Comparison of ENCODE assay signal across 12 cellular contexts in genomic region chr11:9753031-9753430, GRCh38.
DNase-seq lines count a peak whose midpoint lies in the region; ATAC-seq lines count a peak whose summit lies in the region.
"Had no signal": no experiment of that assay in that cellular context is flagged by ENCODE, and none has a peak within 500 bp of the region (broad histone marks: within the 10 kb centered on the region; RNA-seq: fewer than 3 reads in every experiment).

No MANE protein-coding gene starts in this region.

- H3K36me3 Mint-ChIP-seq in IgD-negative memory B cell = peaks cover 6% of the 10 kb centered on the region
- peaks cover 3% of the 10 kb centered on the region for H3K36me3 Mint-ChIP-seq in activated T-helper 1 cell treated with anti-CD3 and anti-CD28 coated beads, Interleukin-12 subunit alpha, Interleukin-12 subunit beta, Interleukin-2, Interleukin-4 antibody, amounts not matched to agents 30 ng/mL and 10 ng/mL and 1 ng/mL, durations not matched to agents 14 hours and 24 hours and 36 hours (ENCODE audit: low read depth)
- peaks cover 3% of the 10 kb centered on the region in 2 donors for H3K36me3 Mint-ChIP-seq in CD4-positive, alpha-beta memory T cell
- H3K36me3 Mint-ChIP-seq: activated naive CD4-positive, alpha-beta T cell treated with anti-CD3 and anti-CD28 coated beads, Interleukin-2, amount 10 ng/mL, durations not matched to agents 7 days and 5 days; T-cell had no signal

- H3K9me3 Mint-ChIP-seq in IgD-negative memory B cell = no peaks in the 10 kb centered on the region
- no peaks in the 10 kb centered on the region for H3K9me3 Mint-ChIP-seq in activated T-helper 1 cell treated with anti-CD3 and anti-CD28 coated beads, Interleukin-12 subunit alpha, Interleukin-12 subunit beta, Interleukin-2, Interleukin-4 antibody, amounts not matched to agents 30 ng/mL and 10 ng/mL and 1 ng/mL, durations not matched to agents 14 hours and 24 hours and 36 hours
- peaks cover 0 to 2% (median 0%) of the 10 kb centered on the region in 8 donors for H3K9me3 Mint-ChIP-seq in CD4-positive, alpha-beta memory T cell
- H3K9me3 Mint-ChIP-seq: activated naive CD4-positive, alpha-beta T cell treated with anti-CD3 and anti-CD28 coated beads, Interleukin-2, amount 10 ng/mL, durations not matched to agents 7 days and 5 days; T-cell had no signal

- H3K9me3 ChIP-seq in BLaER1 treated with 17β-estradiol and CSF1 and Interleukin-3, amounts not matched to agents 10 nM and 100 nM (replicated peaks in 1 of 11) = no peaks in the 10 kb centered on the region
- H3K9me3 ChIP-seq in CD4-positive, alpha-beta memory T cell (ENCODE audit: control insufficient read depth in 1 of 2, low read length in 2 of 2) = no peaks in the 10 kb centered on the region
- H3K9me3 ChIP-seq: uterus had no signal

- H3K4me1 ChIP-seq in BLaER1 treated with 17β-estradiol and CSF1 and Interleukin-3, amounts not matched to agents 10 nM and 100 nM = peaks cover 42 to 55% (median 50%) of the 10 kb centered on the region in 10 experiments
- H3K4me1 ChIP-seq in CD4-positive, alpha-beta memory T cell (ENCODE audit: insufficient read depth, low read length) = peaks cover 3% of the 10 kb centered on the region

- no peaks in the 10 kb centered on the region; a peak in 1 of 22 replicates for H3K27me3 ChIP-seq in BLaER1 treated with 17β-estradiol and CSF1 and Interleukin-3, amounts not matched to agents 10 nM and 100 nM
- H3K27me3 ChIP-seq in CD4-positive, alpha-beta memory T cell (ENCODE audit: insufficient read depth, low read length) = no peaks in the 10 kb centered on the region
- H3K27me3 ChIP-seq: uterus had no signal

- H3K4me2 ChIP-seq in BLaER1 treated with 17β-estradiol and CSF1 and Interleukin-3, amounts not matched to agents 10 nM and 100 nM = peak overlapping the region in 7 of 11 experiments; percentile 15 to 96 (median 40); a peak in 10 of 22 replicates

- peaks cover 0 to 46% (median 3%) of the 10 kb centered on the region in 11 experiments; a peak in 11 of 22 replicates for H3K36me3 ChIP-seq in BLaER1 treated with 17β-estradiol and CSF1 and Interleukin-3, amounts not matched to agents 10 nM and 100 nM
- H3K36me3 ChIP-seq in CD4-positive, alpha-beta memory T cell (ENCODE audit: insufficient read depth, low read length) = no peaks in the 10 kb centered on the region
- H3K36me3 ChIP-seq: uterus had no signal

- peaks cover 0 to 43% (median 0%) of the 10 kb centered on the region in 11 experiments; a peak in 5 of 22 replicates for H4K20me1 ChIP-seq in BLaER1 treated with 17β-estradiol and CSF1 and Interleukin-3, amounts not matched to agents 10 nM and 100 nM

- no peak overlapping the region; a peak in 1 of 22 replicates for H3K9ac ChIP-seq in BLaER1 treated with 17β-estradiol and CSF1 and Interleukin-3, amounts not matched to agents 10 nM and 100 nM

- H3K27ac Mint-ChIP-seq in IgD-negative memory B cell = peak overlapping the region; percentile 9 to 97 (median 96)
- peak overlapping the region; percentile 63 for H3K27ac Mint-ChIP-seq in activated T-helper 1 cell treated with anti-CD3 and anti-CD28 coated beads, Interleukin-12 subunit alpha, Interleukin-12 subunit beta, Interleukin-2, Interleukin-4 antibody, amounts not matched to agents 30 ng/mL and 10 ng/mL and 1 ng/mL, durations not matched to agents 14 hours and 24 hours and 36 hours
- H3K27ac Mint-ChIP-seq in CD4-positive, alpha-beta memory T cell = no peak overlapping the region
- H3K27ac Mint-ChIP-seq: activated naive CD4-positive, alpha-beta T cell treated with anti-CD3 and anti-CD28 coated beads, Interleukin-2, amount 10 ng/mL, durations not matched to agents 7 days and 5 days; T-cell had no signal

- DNase-seq in activated T-helper 1 cell treated with anti-CD3 and anti-CD28 coated beads, Interleukin-12 subunit alpha, Interleukin-12 subunit beta, Interleukin-2, Interleukin-4 antibody, amounts not matched to agents 30 ng/mL and 10 ng/mL and 1 ng/mL, durations not matched to agents 14 hours and 24 hours and 36 hours (ENCODE audit: low spot score) = no peak
- DNase-seq in islet precursor cell (peak; percentile 19), DMS53 (lab: John Stamatoyannopoulos, UW) (no peak), cerebellar cortex (ENCODE audit: low spot score) (no peak)
- no peak for DNase-seq in CD4-positive, alpha-beta memory T cell
- DNase-seq: activated naive CD4-positive, alpha-beta T cell treated with anti-CD3 and anti-CD28 coated beads, Interleukin-2, amount 10 ng/mL, durations not matched to agents 7 days and 5 days; NCI-H187; T-cell; uterus had no signal

- peak overlapping the region in 1 of 4 donors; percentile 69 for H3K4me3 Mint-ChIP-seq in IgD-negative memory B cell
- no peak overlapping the region for H3K4me3 Mint-ChIP-seq in activated T-helper 1 cell treated with anti-CD3 and anti-CD28 coated beads, Interleukin-12 subunit alpha, Interleukin-12 subunit beta, Interleukin-2, Interleukin-4 antibody, amounts not matched to agents 30 ng/mL and 10 ng/mL and 1 ng/mL, durations not matched to agents 14 hours and 24 hours and 36 hours
- no peak overlapping the region for H3K4me3 Mint-ChIP-seq in CD4-positive, alpha-beta memory T cell
- H3K4me3 Mint-ChIP-seq: activated naive CD4-positive, alpha-beta T cell treated with anti-CD3 and anti-CD28 coated beads, Interleukin-2, amount 10 ng/mL, durations not matched to agents 7 days and 5 days; T-cell had no signal

- intact Hi-C loops in activated T-helper 1 cell treated with anti-CD3 and anti-CD28 coated beads, Interleukin-12 subunit alpha, Interleukin-12 subunit beta, Interleukin-2, Interleukin-4 antibody, amounts not matched to agents 30 ng/mL and 10 ng/mL and 1 ng/mL, durations not matched to agents 14 hours and 24 hours and 36 hours (cut with micrococcal nuclease) = no loop called here
- intact Hi-C loops in CD4-positive, alpha-beta memory T cell (cut with micrococcal nuclease) = no loop called here

- CTCF ChIA-PET in CD4-positive, alpha-beta memory T cell (lab: Charles Lee; ENCODE audit: partially characterized antibody) = no interaction called here

- POLR2A ChIA-PET in CD4-positive, alpha-beta memory T cell (lab: Charles Lee; ENCODE audit: partially characterized antibody) = no interaction called here

- H3K27me3 Mint-ChIP-seq in IgD-negative memory B cell = peaks cover 1% of the 10 kb centered on the region
- peaks cover 2% of the 10 kb centered on the region for H3K27me3 Mint-ChIP-seq in activated T-helper 1 cell treated with anti-CD3 and anti-CD28 coated beads, Interleukin-12 subunit alpha, Interleukin-12 subunit beta, Interleukin-2, Interleukin-4 antibody, amounts not matched to agents 30 ng/mL and 10 ng/mL and 1 ng/mL, durations not matched to agents 14 hours and 24 hours and 36 hours (ENCODE audit: insufficient read depth)
- no peaks in the 10 kb centered on the region for H3K27me3 Mint-ChIP-seq in CD4-positive, alpha-beta memory T cell
- H3K27me3 Mint-ChIP-seq: T-cell had no signal

- no peak overlapping the region for H3K4me3 ChIP-seq in BLaER1 treated with 17β-estradiol and CSF1 and Interleukin-3, amounts not matched to agents 10 nM and 100 nM
- no peak overlapping the region for H3K4me3 ChIP-seq in CD4-positive, alpha-beta memory T cell (ENCODE audit: low read length in 2 of 2)
- H3K4me3 ChIP-seq: uterus had no signal

- no peak overlapping the region for H3K27ac ChIP-seq in BLaER1 treated with 17β-estradiol and CSF1 and Interleukin-3, amounts not matched to agents 10 nM and 100 nM
- no peak overlapping the region for H3K27ac ChIP-seq in CD4-positive, alpha-beta memory T cell (ENCODE audit: low read depth, low read length)

- peaks cover 47 to 56% (median 48%) of the 10 kb centered on the region in 3 donors for H3K4me1 Mint-ChIP-seq in IgD-negative memory B cell
- peaks cover 48% of the 10 kb centered on the region for H3K4me1 Mint-ChIP-seq in activated T-helper 1 cell treated with anti-CD3 and anti-CD28 coated beads, Interleukin-12 subunit alpha, Interleukin-12 subunit beta, Interleukin-2, Interleukin-4 antibody, amounts not matched to agents 30 ng/mL and 10 ng/mL and 1 ng/mL, durations not matched to agents 14 hours and 24 hours and 36 hours (ENCODE audit: low read depth)
- H3K4me1 Mint-ChIP-seq in CD4-positive, alpha-beta memory T cell = peaks cover 3 to 10% (median 7%) of the 10 kb centered on the region in 4 donors

- no peak for ATAC-seq in HG02970 (IDR thresholded peaks at IDR 0.05; ENCODE audit: low FRiP score, unreplicated experiment)
- ATAC-seq: T-cell had no signal

Comparison
In these comparisons a context has a peak if more than half of its experiments do, and no peak if none do; other contexts are left out.
1. H3K27ac Mint-ChIP-seq: peak in IgD-negative memory B cell (3 of 3) and activated T-helper 1 cell treated with anti-CD3 and anti-CD28 coated beads, Interleukin-12 subunit alpha, Interleukin-12 subunit beta, Interleukin-2, Interleukin-4 antibody, amounts not matched to agents 30 ng/mL and 10 ng/mL and 1 ng/mL, durations not matched to agents 14 hours and 24 hours and 36 hours (single experiment); none in CD4-positive, alpha-beta memory T cell (0 of 7).